Comparison of ENCODE assay signal across 11 cellular contexts in genomic region chr14:99863059-99863458, GRCh38.
A peak's percentile ranks its signal among the peaks of the same experiment; 100 is the strongest.
DNase-seq lines count a peak whose midpoint lies in the region; ATAC-seq, FAIRE-seq and TF ChIP-seq lines count a peak whose summit lies in the region.
"Had no signal": no experiment of that assay in that cellular context is flagged by ENCODE, and none has a peak within 500 bp of the region (broad histone marks: within the 10 kb centered on the region; RNA-seq: fewer than 3 reads in every experiment).

No MANE protein-coding gene starts in this region.

- CTCF ChIA-PET in A549 (lab: Yijun Ruan, JAX), result no interaction called here

- no peaks in the 10 kb centered on the region for H3K9me3 ChIP-seq in A549
- H3K9me3 ChIP-seq in OCI-LY3 (ENCODE audit: insufficient read depth, low read length), result no peaks in the 10 kb centered on the region

- H3K27ac Mint-ChIP-seq in activated T-cell treated with anti-CD3 and anti-CD28 coated beads, Interleukin-2, amount 50 U/mL, for 72 hours, result no peak overlapping the region
- H3K27ac Mint-ChIP-seq in stimulated activated effector memory CD8-positive, alpha-beta T cell treated with anti-CD3 and anti-CD28 coated beads, Interleukin-12 subunit alpha, Interleukin-12 subunit beta, amount 100 ng/mL, for 72 hours, result no peak overlapping the region

- H3K36me3 Mint-ChIP-seq in activated T-cell treated with anti-CD3 and anti-CD28 coated beads, Interleukin-2, amount 50 U/mL, for 72 hours (ENCODE audit: insufficient read depth in 2 of 2), result no peaks in the 10 kb centered on the region
- H3K36me3 Mint-ChIP-seq in stimulated activated effector memory CD8-positive, alpha-beta T cell treated with anti-CD3 and anti-CD28 coated beads, Interleukin-12 subunit alpha, Interleukin-12 subunit beta, amount 100 ng/mL, for 72 hours, result no peaks in the 10 kb centered on the region

- H3K4me3 ChIP-seq in A549 (no peak overlapping the region), OCI-LY3 (ENCODE audit: low read length) (peak overlapping the region; percentile 34; the same call in 1 of the 2 replicates)

- peaks cover 11% of the 10 kb centered on the region for H3K27me3 Mint-ChIP-seq in activated T-cell treated with anti-CD3 and anti-CD28 coated beads, Interleukin-2, amount 50 U/mL, for 72 hours (ENCODE audit: low read depth)

- POLR2A ChIA-PET in A549 (lab: Yijun Ruan, JAX), result no interaction called here

- ATAC-seq in activated T-cell treated with anti-CD3 and anti-CD28 coated beads, Interleukin-2, amount 50 U/mL, for 72 hours (replicated peaks in 1 of 2), result peak; percentile 58 to 98
- no peak for ATAC-seq in A549
- peak; percentile 76 for ATAC-seq in stimulated activated effector memory CD8-positive, alpha-beta T cell treated with anti-CD3 and anti-CD28 coated beads, Interleukin-12 subunit alpha, Interleukin-12 subunit beta, amount 100 ng/mL, for 72 hours
- ATAC-seq: HCT116 had no signal

- peaks cover 16% of the 10 kb centered on the region for H3K36me3 ChIP-seq in OCI-LY3 (replicated peaks; ENCODE audit: low read depth, low read length)

- no peak for TF ChIP-seq POLR2A in A549 (IDR thresholded peaks at IDR 0.05; ENCODE audit: low read length)

- peak overlapping the region; percentile 57 for H3K9ac ChIP-seq in OCI-LY3 (ENCODE audit: low read length)

- H3K4me2 ChIP-seq in A549, result no peak overlapping the region
- peak overlapping the region; percentile 67 for H3K4me2 ChIP-seq in OCI-LY3 (ENCODE audit: low read length)

- no peaks in the 10 kb centered on the region for H3K9me3 Mint-ChIP-seq in activated T-cell treated with anti-CD3 and anti-CD28 coated beads, Interleukin-2, amount 50 U/mL, for 72 hours
- H3K9me3 Mint-ChIP-seq in stimulated activated effector memory CD8-positive, alpha-beta T cell treated with anti-CD3 and anti-CD28 coated beads, Interleukin-12 subunit alpha, Interleukin-12 subunit beta, amount 100 ng/mL, for 72 hours, result no peaks in the 10 kb centered on the region

- H3K27ac ChIP-seq in A549 (no peak overlapping the region), OCI-LY3 (ENCODE audit: low read length) (peak overlapping the region; percentile 95)

- peaks cover 8% of the 10 kb centered on the region for H3K4me1 Mint-ChIP-seq in activated T-cell treated with anti-CD3 and anti-CD28 coated beads, Interleukin-2, amount 50 U/mL, for 72 hours (ENCODE audit: low read depth)
- no peaks in the 10 kb centered on the region for H3K4me1 Mint-ChIP-seq in stimulated activated effector memory CD8-positive, alpha-beta T cell treated with anti-CD3 and anti-CD28 coated beads, Interleukin-12 subunit alpha, Interleukin-12 subunit beta, amount 100 ng/mL, for 72 hours

- TF ChIP-seq EP300 in A549 (IDR thresholded peaks at IDR 0.05), result no peak

- whole genome bisulfite sequencing in A549 (ENCODE audit: missing lambda C conversion rate), result 92% methylated on average over 2 of the region's 2 CpGs

- DNase-seq in activated T-cell treated with anti-CD3 and anti-CD28 coated beads, Interleukin-2, amount 50 U/mL, for 72 hours, result peak in 1 of 2 donors; percentile 10
- DNase-seq in activated T-cell treated with anti-CD3 and anti-CD28 coated beads for 4 hours, result no peak
- DNase-seq in A549 (ENCODE audit: low read depth in 1 of 2, low spot score in 1 of 2), result no peak
- DNase-seq in stimulated activated effector memory CD8-positive, alpha-beta T cell treated with anti-CD3 and anti-CD28 coated beads, Interleukin-12 subunit alpha, Interleukin-12 subunit beta, amount 100 ng/mL, for 72 hours (ENCODE audit: low spot score in 2 of 2), result no peak
- DNase-seq in 8988T, result no peak
- DNase-seq in inferior parietal cortex (ENCODE audit: extremely low spot score), result no peak
- DNase-seq: DMS53 had no signal

- H3K79me2 ChIP-seq in OCI-LY3 (ENCODE audit: low read length), result peaks cover 51% of the 10 kb centered on the region

- H3K4me1 ChIP-seq in A549 (no peaks in the 10 kb centered on the region), OCI-LY3 (ENCODE audit: low read length) (peaks cover 58% of the 10 kb centered on the region)

- no peaks in the 10 kb centered on the region for H4K20me1 ChIP-seq in OCI-LY3 (ENCODE audit: insufficient read depth, low read length)

- H3K27me3 ChIP-seq in OCI-LY3 (ENCODE audit: low read depth, low read length), result no peaks in the 10 kb centered on the region

- no peak overlapping the region for H3K4me3 Mint-ChIP-seq in activated T-cell treated with anti-CD3 and anti-CD28 coated beads, Interleukin-2, amount 50 U/mL, for 72 hours
- H3K4me3 Mint-ChIP-seq in stimulated activated effector memory CD8-positive, alpha-beta T cell treated with anti-CD3 and anti-CD28 coated beads, Interleukin-12 subunit alpha, Interleukin-12 subunit beta, amount 100 ng/mL, for 72 hours, result no peak overlapping the region

- TF ChIP-seq RAD21 in A549 (conservative IDR thresholded peaks at IDR 0.05 in 1 of 2, IDR thresholded peaks at IDR 0.05 in 1 of 2), result no peak

- H2AFZ ChIP-seq in OCI-LY3 (ENCODE audit: low read depth, low read length), result no peak overlapping the region

- TF ChIP-seq CTCF in A549 (IDR thresholded peaks at IDR 0.05) (no peak), OCI-LY3 (IDR thresholded peaks at IDR 0.05; ENCODE audit: low read depth, low read length) (no peak)

- no peak for FAIRE-seq in A549 (lab: Jason Lieb, UNC)
- FAIRE-seq: A204.1, GM18507 had no signal

TF ChIP-seq in A549, 52 proteins besides CTCF, POLR2A, EP300 and RAD21:
- TF ChIP-seq MAFK (IDR thresholded peaks at IDR 0.05; ENCODE audit: partially characterized antibody), result peak; percentile 61
- no peak for TF ChIP-seq MAX (IDR thresholded peaks at IDR 0.05)
TF ChIP-seq in A549: peak in this region for 1.

Comparison
In these comparisons a context has a peak if more than half of its experiments do, and no peak if none do; other contexts are left out.
1. ATAC-seq: peak in activated T-cell treated with anti-CD3 and anti-CD28 coated beads, Interleukin-2, amount 50 U/mL, for 72 hours (2 of 2) and stimulated activated effector memory CD8-positive, alpha-beta T cell treated with anti-CD3 and anti-CD28 coated beads, Interleukin-12 subunit alpha, Interleukin-12 subunit beta, amount 100 ng/mL, for 72 hours (single experiment); none in A549 (0 of 2).